17 cellular contexts compared by ENCODE assay signal in genomic region chr12:116213014-116213413, GRCh38.
"Had no signal": no experiment of that assay in that cellular context is flagged by ENCODE, and none has a peak within 500 bp of the region (broad histone marks: within the 10 kb centered on the region; RNA-seq: fewer than 3 reads in every experiment).

No MANE protein-coding gene starts in this region.

- H3K36me3 ChIP-seq: esophagus muscularis mucosa, heart right ventricle, tibial nerve, vagina had no signal

- H3K27ac ChIP-seq: esophagus muscularis mucosa, heart right ventricle, tibial nerve, vagina had no signal

- H3K36me3 Mint-ChIP-seq: naive thymus-derived CD8-positive, alpha-beta T cell had no signal

- ATAC-seq: heart right ventricle; naive thymus-derived CD8-positive, alpha-beta T cell had no signal

- H3K9me3 ChIP-seq: esophagus muscularis mucosa, heart right ventricle, tibial nerve, vagina had no signal

- H3K27ac Mint-ChIP-seq: activated T-helper 1 cell treated with anti-CD3 and anti-CD28 coated beads, Interleukin-12 subunit alpha, Interleukin-12 subunit beta, Interleukin-2, Interleukin-4 antibody, amounts not matched to agents 30 ng/mL and 10 ng/mL and 1 ng/mL, durations not matched to agents 14 hours and 24 hours and 36 hours had no signal

- H3K4me3 Mint-ChIP-seq: activated naive CD8-positive, alpha-beta T cell treated with anti-CD3 and anti-CD28 coated beads for 36 hours; activated T-helper 1 cell treated with anti-CD3 and anti-CD28 coated beads, Interleukin-12 subunit alpha, Interleukin-12 subunit beta, Interleukin-2, Interleukin-4 antibody, amounts not matched to agents 30 ng/mL and 10 ng/mL and 1 ng/mL, durations not matched to agents 14 hours and 24 hours and 36 hours had no signal

- DNase-seq: activated CD4-positive, alpha-beta T cell treated with anti-CD3 and anti-CD28 coated beads for 1 hour; activated naive CD8-positive, alpha-beta T cell treated with anti-CD3 and anti-CD28 coated beads for 36 hours; amygdala; dermis blood vessel endothelial cell; effector memory CD4-positive, alpha-beta T cell; heart right ventricle; mesenchymal stem cell; naive thymus-derived CD8-positive, alpha-beta T cell; posterior cingulate gyrus; stimulated activated CD8-positive, alpha-beta memory T cell treated with anti-CD3 and anti-CD28 coated beads, Interleukin-4, amount 100 ng/mL, for 48 hours; stimulated activated naive CD4-positive, alpha-beta T cell; substantia nigra; T1000 had no signal

- H3K4me3 ChIP-seq: esophagus muscularis mucosa, heart right ventricle, tibial nerve, vagina had no signal

- H3K27me3 Mint-ChIP-seq: activated naive CD8-positive, alpha-beta T cell treated with anti-CD3 and anti-CD28 coated beads for 36 hours; naive thymus-derived CD8-positive, alpha-beta T cell had no signal

- H3K9me3 Mint-ChIP-seq: activated naive CD8-positive, alpha-beta T cell treated with anti-CD3 and anti-CD28 coated beads for 36 hours; activated T-helper 1 cell treated with anti-CD3 and anti-CD28 coated beads, Interleukin-12 subunit alpha, Interleukin-12 subunit beta, Interleukin-2, Interleukin-4 antibody, amounts not matched to agents 30 ng/mL and 10 ng/mL and 1 ng/mL, durations not matched to agents 14 hours and 24 hours and 36 hours; naive thymus-derived CD8-positive, alpha-beta T cell had no signal

- H3K27me3 ChIP-seq: esophagus muscularis mucosa, heart right ventricle, tibial nerve, vagina had no signal
